28 cellular contexts compared by ENCODE assay signal in the genomic region with DNA sequence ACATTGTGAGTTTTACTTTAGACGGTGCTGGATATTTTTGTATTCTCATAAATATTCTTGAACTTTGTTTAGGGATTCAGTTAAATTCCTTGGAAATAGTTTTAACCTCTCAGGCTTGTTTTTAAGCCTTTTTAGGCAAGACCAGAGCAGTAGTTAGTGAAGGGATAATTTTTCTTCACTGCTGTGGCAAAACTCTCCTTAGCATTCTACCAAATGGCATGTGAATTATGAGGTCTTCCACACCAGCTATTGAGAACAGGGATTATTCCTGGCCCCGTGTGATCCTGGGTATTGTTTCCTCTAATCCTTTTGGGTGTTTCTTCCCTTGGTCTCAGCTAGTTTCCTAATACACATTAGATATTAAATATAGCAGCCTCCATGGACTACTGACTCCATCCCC.
"Had no signal": no experiment of that assay in that cellular context is flagged by ENCODE, and none has a peak within 500 bp of the region (broad histone marks: within the 10 kb centered on the region; RNA-seq: fewer than 3 reads in every experiment).

No MANE protein-coding gene starts in this region.

- H3K27me3 ChIP-seq: ascending aorta, brain microvascular endothelial cell, gastrocnemius medialis, neutrophil, pancreas, testis had no signal

- DNase-seq: activated CD4-positive, alpha-beta memory T cell treated with anti-CD3 and anti-CD28 coated beads, Interleukin-2, amount 10 ng/mL, durations not matched to agents 7 days and 5 days; activated CD4-positive, alpha-beta T cell treated with anti-CD3 and anti-CD28 coated beads, Interleukin-2, amount 10 ng/mL, durations not matched to agents 24 days and 14 days; activated CD8-positive, alpha-beta memory T cell treated with anti-CD3 and anti-CD28 coated beads, Interleukin-2, amount 10 ng/mL, durations not matched to agents 7 days and 5 days; activated gamma-delta T cell treated with Interleukin-2 at 50 U/mL for 16 hours; activated T-cell treated with anti-CD3 and anti-CD28 coated beads for 4 hours; brain microvascular endothelial cell; caudate nucleus; effector memory CD4-positive, alpha-beta T cell; gastrocnemius medialis; head of caudate nucleus; islet precursor cell; left cardiac atrium; midbrain; pancreas; psoas muscle; right cardiac atrium; stimulated activated CD4-positive, alpha-beta T cell treated with anti-CD3 and anti-CD28 coated beads, Interleukin-2, amount 100 ng/mL, for 48 hours; stimulated activated CD8-positive, alpha-beta memory T cell treated with anti-CD3 and anti-CD28 coated beads, Interleukin-4, amount 100 ng/mL, for 48 hours; stimulated activated naive B cell treated with anti-CD40 and anti-IgM and Interleukin-4, amounts not matched to agents 10 μg/mL and 1 μg/mL and 100 μg/mL, for 72 hours; testis had no signal

- H3K9me3 Mint-ChIP-seq: activated naive CD4-positive, alpha-beta T cell treated with anti-CD3 and anti-CD28 coated beads, Interleukin-2, amount 50 U/mL, for 24 hours had no signal

- H3K4me1 ChIP-seq: gastrocnemius medialis, testis had no signal

- H3K4me3 ChIP-seq: ascending aorta, gastrocnemius medialis, pancreas, psoas muscle, testis had no signal

- H3K27ac ChIP-seq: brain microvascular endothelial cell, gastrocnemius medialis, neutrophil, pancreas, psoas muscle, VCaP had no signal

- H3K27ac Mint-ChIP-seq: activated CD4-positive, alpha-beta memory T cell treated with anti-CD3 and anti-CD28 coated beads, Interleukin-2, amount 10 ng/mL, durations not matched to agents 7 days and 5 days; activated CD4-positive, alpha-beta T cell treated with anti-CD3 and anti-CD28 coated beads, Interleukin-2, amount 10 ng/mL, durations not matched to agents 24 days and 14 days; activated CD8-positive, alpha-beta memory T cell treated with anti-CD3 and anti-CD28 coated beads, Interleukin-2, amount 10 ng/mL, durations not matched to agents 7 days and 5 days; activated naive CD4-positive, alpha-beta T cell treated with anti-CD3 and anti-CD28 coated beads, Interleukin-2, amount 50 U/mL, for 24 hours; nephron; stimulated activated naive B cell treated with anti-CD40 and anti-IgM and Interleukin-4, amounts not matched to agents 10 μg/mL and 1 μg/mL and 100 μg/mL, for 72 hours; type B pancreatic cell had no signal

- ATAC-seq: activated CD4-positive, CD25-positive, alpha-beta regulatory T cell treated with anti-CD3 and anti-CD28 coated beads, Interleukin-2, amount 50 U/mL, for 24 hours; activated CD8-positive, alpha-beta memory T cell treated with anti-CD3 and anti-CD28 coated beads, Interleukin-2, amount 10 ng/mL, durations not matched to agents 7 days and 5 days; esophagus mucosa; gastrocnemius medialis; left cardiac atrium; pancreas; psoas muscle; right cardiac atrium; stimulated activated naive B cell treated with anti-CD40 and anti-IgM and Interleukin-4, amounts not matched to agents 10 μg/mL and 1 μg/mL and 100 μg/mL, for 72 hours had no signal

- H3K36me3 ChIP-seq: ascending aorta, brain microvascular endothelial cell, gastrocnemius medialis, neutrophil, pancreas had no signal

- H3K4me3 Mint-ChIP-seq: activated CD4-positive, alpha-beta memory T cell treated with anti-CD3 and anti-CD28 coated beads, Interleukin-2, amount 10 ng/mL, durations not matched to agents 7 days and 5 days; activated CD4-positive, alpha-beta T cell treated with anti-CD3 and anti-CD28 coated beads, Interleukin-2, amount 10 ng/mL, durations not matched to agents 24 days and 14 days; activated CD8-positive, alpha-beta memory T cell treated with anti-CD3 and anti-CD28 coated beads, Interleukin-2, amount 10 ng/mL, durations not matched to agents 7 days and 5 days; activated naive CD4-positive, alpha-beta T cell treated with anti-CD3 and anti-CD28 coated beads, Interleukin-2, amount 50 U/mL, for 24 hours; nephron; stimulated activated naive B cell treated with anti-CD40 and anti-IgM and Interleukin-4, amounts not matched to agents 10 μg/mL and 1 μg/mL and 100 μg/mL, for 72 hours; type B pancreatic cell had no signal

- H3K4me1 Mint-ChIP-seq: activated CD4-positive, alpha-beta memory T cell treated with anti-CD3 and anti-CD28 coated beads, Interleukin-2, amount 10 ng/mL, durations not matched to agents 7 days and 5 days; activated CD4-positive, alpha-beta T cell treated with anti-CD3 and anti-CD28 coated beads, Interleukin-2, amount 10 ng/mL, durations not matched to agents 24 days and 14 days; activated CD8-positive, alpha-beta memory T cell treated with anti-CD3 and anti-CD28 coated beads, Interleukin-2, amount 10 ng/mL, durations not matched to agents 7 days and 5 days; activated naive CD4-positive, alpha-beta T cell treated with anti-CD3 and anti-CD28 coated beads, Interleukin-2, amount 50 U/mL, for 24 hours; stimulated activated naive B cell treated with anti-CD40 and anti-IgM and Interleukin-4, amounts not matched to agents 10 μg/mL and 1 μg/mL and 100 μg/mL, for 72 hours had no signal

- H3K36me3 Mint-ChIP-seq: activated naive CD4-positive, alpha-beta T cell treated with anti-CD3 and anti-CD28 coated beads, Interleukin-2, amount 50 U/mL, for 24 hours; stimulated activated naive B cell treated with anti-CD40 and anti-IgM and Interleukin-4, amounts not matched to agents 10 μg/mL and 1 μg/mL and 100 μg/mL, for 72 hours; type B pancreatic cell had no signal

- H3K9me3 ChIP-seq: gastrocnemius medialis, neutrophil, pancreas, testis had no signal

- H3K27me3 Mint-ChIP-seq: type B pancreatic cell had no signal
